13 cellular contexts compared by ENCODE assay signal in the genomic region with DNA sequence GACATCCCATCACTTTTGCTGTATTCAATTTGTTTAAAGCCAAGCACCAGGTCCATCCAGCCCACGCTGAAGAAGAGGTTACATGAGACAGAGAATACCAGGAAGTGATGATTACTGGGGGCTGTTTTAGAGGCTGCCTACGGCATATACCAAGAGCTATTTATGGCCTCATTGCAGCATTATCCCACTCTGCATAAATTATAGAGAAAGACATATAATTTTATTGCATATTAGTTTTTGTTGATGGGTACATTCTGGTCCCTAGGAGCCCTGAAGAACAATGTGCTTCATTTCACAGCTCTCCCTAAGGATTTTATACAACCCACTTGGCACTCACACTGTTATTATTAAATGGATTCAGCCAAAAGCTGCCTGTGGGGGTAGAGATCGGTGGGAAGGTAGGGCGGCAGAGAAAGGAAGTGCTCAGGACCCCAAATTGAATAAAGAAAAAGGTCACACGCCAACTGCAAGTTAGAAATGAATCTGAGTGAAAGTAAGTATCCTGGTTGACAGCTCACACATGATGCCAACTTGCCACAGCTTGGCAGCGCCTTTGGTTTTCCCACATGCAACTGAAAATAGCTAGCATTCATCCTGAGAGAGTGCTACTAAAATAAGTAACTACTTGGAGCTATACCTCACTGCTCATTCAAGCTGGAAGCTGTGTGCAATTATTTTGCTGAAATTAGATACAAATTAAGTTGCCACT.
DNase-seq lines count a peak whose midpoint lies in the region; ATAC-seq lines count a peak whose summit lies in the region.
"Had no signal": no experiment of that assay in that cellular context is flagged by ENCODE, and none has a peak within 500 bp of the region (broad histone marks: within the 10 kb centered on the region; RNA-seq: fewer than 3 reads in every experiment).

No MANE protein-coding gene starts in this region.

- ATAC-seq in activated CD8-positive, alpha-beta memory T cell treated with anti-CD3 and anti-CD28 coated beads, Interleukin-2, amount 10 ng/mL, durations not matched to agents 7 days and 5 days = no peak
- no peak for ATAC-seq in HG03045 (IDR thresholded peaks at IDR 0.05; ENCODE audit: unreplicated experiment)
- no peak for ATAC-seq in HG02588 (IDR thresholded peaks at IDR 0.05; ENCODE audit: unreplicated experiment)

- peak overlapping the region; percentile 22 for H3K27ac Mint-ChIP-seq in activated CD8-positive, alpha-beta memory T cell treated with anti-CD3 and anti-CD28 coated beads, Interleukin-2, amount 10 ng/mL, durations not matched to agents 7 days and 5 days
- peak overlapping the region; percentile 79 for H3K27ac Mint-ChIP-seq in stimulated activated naive CD8-positive, alpha-beta T cell treated with anti-CD3 and anti-CD28 coated beads, Interleukin-15, Interleukin-2, amounts not matched to agents 100 ng/mL and 50 ng/mL, for 24 hours
- H3K27ac Mint-ChIP-seq: activated CD4-positive, alpha-beta T cell treated with anti-CD3 and anti-CD28 coated beads, Interleukin-2, amount 10 ng/mL, durations not matched to agents 24 days and 14 days had no signal

- peaks cover 6% of the 10 kb centered on the region for H3K36me3 Mint-ChIP-seq in activated CD8-positive, alpha-beta memory T cell treated with anti-CD3 and anti-CD28 coated beads, Interleukin-2, amount 10 ng/mL, durations not matched to agents 7 days and 5 days
- H3K36me3 Mint-ChIP-seq in stimulated activated naive CD8-positive, alpha-beta T cell treated with anti-CD3 and anti-CD28 coated beads, Interleukin-15, Interleukin-2, amounts not matched to agents 100 ng/mL and 50 ng/mL, for 24 hours (ENCODE audit: low read depth) = no peaks in the 10 kb centered on the region

- no peak overlapping the region for H3K4me3 Mint-ChIP-seq in activated CD8-positive, alpha-beta memory T cell treated with anti-CD3 and anti-CD28 coated beads, Interleukin-2, amount 10 ng/mL, durations not matched to agents 7 days and 5 days
- peak overlapping the region; percentile 37 for H3K4me3 Mint-ChIP-seq in stimulated activated naive CD8-positive, alpha-beta T cell treated with anti-CD3 and anti-CD28 coated beads, Interleukin-15, Interleukin-2, amounts not matched to agents 100 ng/mL and 50 ng/mL, for 24 hours
- H3K4me3 Mint-ChIP-seq: activated CD4-positive, alpha-beta T cell treated with anti-CD3 and anti-CD28 coated beads, Interleukin-2, amount 10 ng/mL, durations not matched to agents 24 days and 14 days; neural crest cell had no signal

- CTCF ChIA-PET in activated CD8-positive, alpha-beta memory T cell treated with anti-CD3 and anti-CD28 coated beads, Interleukin-2, amount 10 ng/mL, durations not matched to agents 7 days and 5 days (lab: Charles Lee) = interaction anchor here (1.0 to 19.2 kb wide), 3 partner anchors 12 to 413 kb away, joined by 4 to 332 read pairs (median 4); no protein-coding TSS in a partner anchor

- no peaks in the 10 kb centered on the region for H3K27me3 Mint-ChIP-seq in activated CD8-positive, alpha-beta memory T cell treated with anti-CD3 and anti-CD28 coated beads, Interleukin-2, amount 10 ng/mL, durations not matched to agents 7 days and 5 days
- no peaks in the 10 kb centered on the region for H3K27me3 Mint-ChIP-seq in stimulated activated naive CD8-positive, alpha-beta T cell treated with anti-CD3 and anti-CD28 coated beads, Interleukin-15, Interleukin-2, amounts not matched to agents 100 ng/mL and 50 ng/mL, for 24 hours
- H3K27me3 Mint-ChIP-seq: activated CD4-positive, alpha-beta T cell treated with anti-CD3 and anti-CD28 coated beads, Interleukin-2, amount 10 ng/mL, durations not matched to agents 24 days and 14 days had no signal

- peaks cover 69% of the 10 kb centered on the region for H3K4me1 Mint-ChIP-seq in activated CD8-positive, alpha-beta memory T cell treated with anti-CD3 and anti-CD28 coated beads, Interleukin-2, amount 10 ng/mL, durations not matched to agents 7 days and 5 days
- peaks cover 79% of the 10 kb centered on the region for H3K4me1 Mint-ChIP-seq in stimulated activated naive CD8-positive, alpha-beta T cell treated with anti-CD3 and anti-CD28 coated beads, Interleukin-15, Interleukin-2, amounts not matched to agents 100 ng/mL and 50 ng/mL, for 24 hours (ENCODE audit: low read depth)

- DNase-seq in activated CD8-positive, alpha-beta memory T cell treated with anti-CD3 and anti-CD28 coated beads, Interleukin-2, amount 10 ng/mL, durations not matched to agents 7 days and 5 days = no peak
- DNase-seq in activated CD8-positive, alpha-beta memory T cell treated with anti-CD3 and anti-CD28 coated beads, Interleukin-2, amount 50 U/mL, for 4 hours = no peak
- DNase-seq in astrocyte of the hippocampus (ENCODE audit: low read depth, low spot score) (peak; percentile 46), inferior parietal cortex (ENCODE audit: extremely low spot score) (peak; percentile 58), NCI-H345 (lab: John Stamatoyannopoulos, UW) (no peak)
- DNase-seq: ACHN; activated CD4-positive, alpha-beta T cell treated with anti-CD3 and anti-CD28 coated beads, Interleukin-2, amount 10 ng/mL, durations not matched to agents 24 days and 14 days; DMS153; NCI-H524 treated with DMSO at 0.1 percent for 48 hours had no signal

- H3K9me3 Mint-ChIP-seq in activated CD8-positive, alpha-beta memory T cell treated with anti-CD3 and anti-CD28 coated beads, Interleukin-2, amount 10 ng/mL, durations not matched to agents 7 days and 5 days (ENCODE audit: low read depth) = no peaks in the 10 kb centered on the region
- H3K9me3 Mint-ChIP-seq in stimulated activated naive CD8-positive, alpha-beta T cell treated with anti-CD3 and anti-CD28 coated beads, Interleukin-15, Interleukin-2, amounts not matched to agents 100 ng/mL and 50 ng/mL, for 24 hours = no peaks in the 10 kb centered on the region
- H3K9me3 Mint-ChIP-seq: neural crest cell had no signal

Comparison
In these comparisons a context has a peak if more than half of its experiments do, and no peak if none do; other contexts are left out.
1. DNase-seq: peak in astrocyte of the hippocampus (single experiment) and inferior parietal cortex (single experiment); none in activated CD8-positive, alpha-beta memory T cell treated with anti-CD3 and anti-CD28 coated beads, Interleukin-2, amount 10 ng/mL, durations not matched to agents 7 days and 5 days (single experiment), activated CD8-positive, alpha-beta memory T cell treated with anti-CD3 and anti-CD28 coated beads, Interleukin-2, amount 50 U/mL, for 4 hours (single experiment) and NCI-H345 (single experiment).